In genomic region chr7:78769551-78770101, GRCh38 we compare ENCODE assay signal across 9 cellular contexts.
DNase-seq lines count a peak whose midpoint lies in the region; ATAC-seq, FAIRE-seq and TF ChIP-seq lines count a peak whose summit lies in the region.
"Had no signal": no experiment of that assay in that cellular context is flagged by ENCODE, and none has a peak within 500 bp of the region (broad histone marks: within the 10 kb centered on the region; RNA-seq: fewer than 3 reads in every experiment).

No MANE protein-coding gene starts in this region.

- DNase-seq in DMS 273 (lab: John Stamatoyannopoulos, UW; ENCODE audit: unreplicated experiment) (peak; percentile 50), DMS 273 treated with DMSO at 0.1 percent for 48 hours (lab: John Stamatoyannopoulos, UW) (no peak), SK-N-DZ (ENCODE audit: low spot score) (peak; percentile 17), kidney (no peak), KG1 (lab: John Stamatoyannopoulos, UW) (no peak)
- no peak for DNase-seq in natural killer cell treated with Interleukin-12 subunit alpha and Interleukin-12 subunit beta and Interleukin-15 and Interleukin-18, amount 100 ng/mL, for 72 hours (ENCODE audit: low spot score)
- no peak for DNase-seq in activated CD8-positive, alpha-beta T cell treated with anti-CD3 and anti-CD28 coated beads, Interleukin-2, amount 10 ng/mL, durations not matched to agents 7 days and 5 days

- no peaks in the 10 kb centered on the region for H3K9me3 ChIP-seq in kidney (ENCODE audit: control insufficient read depth in 1 of 2, low read length in 2 of 2)

- peaks cover 0 to 2% of the 10 kb centered on the region in 2 donors for H3K4me1 ChIP-seq in kidney (ENCODE audit: control insufficient read depth in 1 of 2, insufficient read depth in 1 of 2, low read depth in 1 of 2, low read length in 2 of 2)

- peaks cover 6% of the 10 kb centered on the region for H3K9me3 Mint-ChIP-seq in natural killer cell treated with Interleukin-12 subunit alpha and Interleukin-12 subunit beta and Interleukin-15 and Interleukin-18, amount 100 ng/mL, for 72 hours
- no peaks in the 10 kb centered on the region for H3K9me3 Mint-ChIP-seq in activated CD8-positive, alpha-beta T cell treated with anti-CD3 and anti-CD28 coated beads, Interleukin-2, amount 10 ng/mL, durations not matched to agents 7 days and 5 days (ENCODE audit: insufficient read depth)

- ATAC-seq in HG03064 (IDR thresholded peaks at IDR 0.05; ENCODE audit: low read depth, unreplicated experiment) = peak; percentile 80
- ATAC-seq in natural killer cell treated with Interleukin-12 subunit alpha and Interleukin-12 subunit beta and Interleukin-15 and Interleukin-18, amount 100 ng/mL, for 72 hours = no peak
- ATAC-seq in activated CD8-positive, alpha-beta T cell treated with anti-CD3 and anti-CD28 coated beads, Interleukin-2, amount 10 ng/mL, durations not matched to agents 7 days and 5 days = no peak

- H3K4me1 Mint-ChIP-seq in natural killer cell treated with Interleukin-12 subunit alpha and Interleukin-12 subunit beta and Interleukin-15 and Interleukin-18, amount 100 ng/mL, for 72 hours (ENCODE audit: low read depth in 2 of 2) = no peaks in the 10 kb centered on the region
- H3K4me1 Mint-ChIP-seq in activated CD8-positive, alpha-beta T cell treated with anti-CD3 and anti-CD28 coated beads, Interleukin-2, amount 10 ng/mL, durations not matched to agents 7 days and 5 days (ENCODE audit: low read depth) = no peaks in the 10 kb centered on the region

- H3K4me3 Mint-ChIP-seq in natural killer cell treated with Interleukin-12 subunit alpha and Interleukin-12 subunit beta and Interleukin-15 and Interleukin-18, amount 100 ng/mL, for 72 hours = no peak overlapping the region
- H3K4me3 Mint-ChIP-seq in activated CD8-positive, alpha-beta T cell treated with anti-CD3 and anti-CD28 coated beads, Interleukin-2, amount 10 ng/mL, durations not matched to agents 7 days and 5 days = no peak overlapping the region

- H3K9ac ChIP-seq in kidney (ENCODE audit: low read length in 2 of 2) = peak overlapping the region in 1 of 2 donors; percentile 7

- intact Hi-C loops in kidney (cut with DNase I) = no loop called here

- no peak overlapping the region for H3K27ac Mint-ChIP-seq in natural killer cell treated with Interleukin-12 subunit alpha and Interleukin-12 subunit beta and Interleukin-15 and Interleukin-18, amount 100 ng/mL, for 72 hours
- H3K27ac Mint-ChIP-seq in activated CD8-positive, alpha-beta T cell treated with anti-CD3 and anti-CD28 coated beads, Interleukin-2, amount 10 ng/mL, durations not matched to agents 7 days and 5 days = no peak overlapping the region

- POLR2A ChIA-PET in activated CD8-positive, alpha-beta T cell treated with anti-CD3 and anti-CD28 coated beads, Interleukin-2, amount 10 ng/mL, durations not matched to agents 7 days and 5 days (lab: Charles Lee) = no interaction called here

- H3K36me3 Mint-ChIP-seq in natural killer cell treated with Interleukin-12 subunit alpha and Interleukin-12 subunit beta and Interleukin-15 and Interleukin-18, amount 100 ng/mL, for 72 hours = no peaks in the 10 kb centered on the region
- no peaks in the 10 kb centered on the region for H3K36me3 Mint-ChIP-seq in activated CD8-positive, alpha-beta T cell treated with anti-CD3 and anti-CD28 coated beads, Interleukin-2, amount 10 ng/mL, durations not matched to agents 7 days and 5 days (ENCODE audit: low read depth)

- H3K27me3 Mint-ChIP-seq in natural killer cell treated with Interleukin-12 subunit alpha and Interleukin-12 subunit beta and Interleukin-15 and Interleukin-18, amount 100 ng/mL, for 72 hours = no peaks in the 10 kb centered on the region
- H3K27me3 Mint-ChIP-seq in activated CD8-positive, alpha-beta T cell treated with anti-CD3 and anti-CD28 coated beads, Interleukin-2, amount 10 ng/mL, durations not matched to agents 7 days and 5 days (ENCODE audit: low read depth) = peaks cover 8% of the 10 kb centered on the region

- H3K4me3 ChIP-seq in kidney (ENCODE audit: low read length in 2 of 2) = peak overlapping the region; percentile 49 to 60

- H3K27ac ChIP-seq in kidney (ENCODE audit: low read depth in 2 of 2, low read length in 2 of 2) = no peak overlapping the region
- H3K27ac ChIP-seq: 22Rv1 had no signal

- CTCF ChIA-PET in activated CD8-positive, alpha-beta T cell treated with anti-CD3 and anti-CD28 coated beads, Interleukin-2, amount 10 ng/mL, durations not matched to agents 7 days and 5 days (lab: Charles Lee) = no interaction called here

- FAIRE-seq in kidney (lab: Jason Lieb, UNC) = no peak

- H3K36me3 ChIP-seq in kidney (ENCODE audit: control insufficient read depth in 1 of 2, insufficient read depth in 2 of 2, low read length in 2 of 2) = no peaks in the 10 kb centered on the region

- no peak for TF ChIP-seq CTCF in kidney (IDR thresholded peaks at IDR 0.05; ENCODE audit: borderline replicate concordance, extremely low read depth, insufficient read depth)

Comparison
In these comparisons a context has a peak if more than half of its experiments do, and no peak if none do; other contexts are left out.
1. DNase-seq: peak in DMS 273 (single experiment) and SK-N-DZ (single experiment); none in DMS 273 treated with DMSO at 0.1 percent for 48 hours (single experiment), kidney (single experiment), natural killer cell treated with Interleukin-12 subunit alpha and Interleukin-12 subunit beta and Interleukin-15 and Interleukin-18, amount 100 ng/mL, for 72 hours (single experiment), KG1 (single experiment) and activated CD8-positive, alpha-beta T cell treated with anti-CD3 and anti-CD28 coated beads, Interleukin-2, amount 10 ng/mL, durations not matched to agents 7 days and 5 days (single experiment).